In the genomic region with DNA sequence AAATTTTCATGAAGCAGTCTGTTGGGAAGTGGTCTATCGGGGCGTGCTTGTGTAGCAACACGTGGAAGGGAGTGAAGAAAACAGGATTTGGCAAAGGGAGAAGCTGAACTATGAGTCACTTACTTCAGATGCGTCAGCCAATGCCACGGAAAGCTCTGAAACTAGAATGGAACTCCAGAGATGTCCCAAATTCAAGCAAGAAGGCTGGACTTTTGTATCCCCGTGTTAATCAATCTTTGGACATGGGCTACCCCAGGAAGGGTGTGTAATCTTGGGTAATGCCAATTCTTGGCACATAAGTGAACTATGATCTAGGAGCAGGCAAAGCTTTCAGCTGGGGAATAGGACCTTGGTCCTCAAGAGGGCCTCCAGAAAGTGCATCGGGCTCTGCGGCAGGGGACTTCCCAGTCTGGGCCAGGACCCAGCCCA, we compare ENCODE assay signal across 9 cellular contexts.
DNase-seq lines count a peak whose midpoint lies in the region; ATAC-seq and TF ChIP-seq lines count a peak whose summit lies in the region.
"Had no signal": no experiment of that assay in that cellular context is flagged by ENCODE, and none has a peak within 500 bp of the region (broad histone marks: within the 10 kb centered on the region; RNA-seq: fewer than 3 reads in every experiment).

No MANE protein-coding gene starts in this region.

- no peak for TF ChIP-seq POLR2A in Peyer's patch (IDR thresholded peaks at IDR 0.05)

- H3K27me3 Mint-ChIP-seq in activated naive CD4-positive, alpha-beta T cell treated with anti-CD3 and anti-CD28 coated beads, Interleukin-2, amount 10 ng/mL, durations not matched to agents 7 days and 5 days: peaks cover 6% of the 10 kb centered on the region

- no peaks in the 10 kb centered on the region for H3K9me3 Mint-ChIP-seq in activated naive CD4-positive, alpha-beta T cell treated with anti-CD3 and anti-CD28 coated beads, Interleukin-2, amount 10 ng/mL, durations not matched to agents 7 days and 5 days

- H3K36me3 Mint-ChIP-seq in activated naive CD4-positive, alpha-beta T cell treated with anti-CD3 and anti-CD28 coated beads, Interleukin-2, amount 10 ng/mL, durations not matched to agents 7 days and 5 days: no peaks in the 10 kb centered on the region

- ATAC-seq in GM21381 (IDR thresholded peaks at IDR 0.05; ENCODE audit: unreplicated experiment) (no peak), GM18517 (IDR thresholded peaks at IDR 0.05; ENCODE audit: unreplicated experiment) (no peak)

- H3K4me3 ChIP-seq in Peyer's patch: no peak overlapping the region

- no peaks in the 10 kb centered on the region for H3K36me3 ChIP-seq in Peyer's patch

- H3K27me3 ChIP-seq in Peyer's patch: no peaks in the 10 kb centered on the region

- CTCF ChIA-PET in activated naive CD4-positive, alpha-beta T cell treated with anti-CD3 and anti-CD28 coated beads, Interleukin-2, amount 10 ng/mL, durations not matched to agents 7 days and 5 days (lab: Charles Lee): no interaction called here

- no peaks in the 10 kb centered on the region for H3K9me3 ChIP-seq in Peyer's patch

- DNase-seq in CD1c-positive myeloid dendritic cell (ENCODE audit: extremely low spot score): peak; percentile 62
- DNase-seq in Peyer's patch: peak in 1 of 3 donors; percentile 54
- DNase-seq in fibroblast of gingiva (ENCODE audit: low read depth): peak; percentile 91
- peak; percentile 46 for DNase-seq in renal cortical epithelial cell (ENCODE audit: low read depth)
- DNase-seq in activated CD4-positive, CD25-positive, alpha-beta regulatory T cell (lab: John Stamatoyannopoulos, UW): no peak
- no peak for DNase-seq in activated naive CD4-positive, alpha-beta T cell treated with anti-CD3 and anti-CD28 coated beads, Interleukin-2, amount 10 ng/mL, durations not matched to agents 7 days and 5 days
- DNase-seq: activated CD4-positive, alpha-beta T cell treated with anti-CD3 and anti-CD28 coated beads, Interleukin-2, amount 10 ng/mL, durations not matched to agents 7 days and 5 days had no signal

- H3K27ac Mint-ChIP-seq in activated naive CD4-positive, alpha-beta T cell treated with anti-CD3 and anti-CD28 coated beads, Interleukin-2, amount 10 ng/mL, durations not matched to agents 7 days and 5 days: no peak overlapping the region
- H3K27ac Mint-ChIP-seq: activated CD4-positive, alpha-beta T cell treated with anti-CD3 and anti-CD28 coated beads, Interleukin-2, amount 10 ng/mL, durations not matched to agents 7 days and 5 days had no signal

- H3K27ac ChIP-seq in Peyer's patch: peak overlapping the region in 3 of 4 donors; percentile 50 to 81 (median 56)

- no peak for TF ChIP-seq CTCF in Peyer's patch (IDR thresholded peaks at IDR 0.05)

- peaks cover 6% of the 10 kb centered on the region for H3K4me1 Mint-ChIP-seq in activated naive CD4-positive, alpha-beta T cell treated with anti-CD3 and anti-CD28 coated beads, Interleukin-2, amount 10 ng/mL, durations not matched to agents 7 days and 5 days

- H3K4me1 ChIP-seq in Peyer's patch: peaks cover 0 to 32% (median 10%) of the 10 kb centered on the region in 4 donors

- no peak overlapping the region for H3K4me3 Mint-ChIP-seq in activated naive CD4-positive, alpha-beta T cell treated with anti-CD3 and anti-CD28 coated beads, Interleukin-2, amount 10 ng/mL, durations not matched to agents 7 days and 5 days
- H3K4me3 Mint-ChIP-seq: activated CD4-positive, alpha-beta T cell treated with anti-CD3 and anti-CD28 coated beads, Interleukin-2, amount 10 ng/mL, durations not matched to agents 7 days and 5 days had no signal

Comparison
In these comparisons a context has a peak if more than half of its experiments do, and no peak if none do; other contexts are left out.
1. DNase-seq: peak in CD1c-positive myeloid dendritic cell (single experiment), fibroblast of gingiva (single experiment) and renal cortical epithelial cell (single experiment); none in activated CD4-positive, CD25-positive, alpha-beta regulatory T cell (0 of 4) and activated naive CD4-positive, alpha-beta T cell treated with anti-CD3 and anti-CD28 coated beads, Interleukin-2, amount 10 ng/mL, durations not matched to agents 7 days and 5 days (single experiment).